Comparison of ENCODE assay signal across 19 cellular contexts in genomic region chr20:23093613-23094012, GRCh38. TPM values are rescaled to one million over a fixed set of nuclear protein-coding genes. Genes with fewer than 3 reads are reported as not detected.
DNase-seq lines count a peak whose midpoint lies in the region; ATAC-seq, FAIRE-seq and TF ChIP-seq lines count a peak whose summit lies in the region.
"Had no signal": no experiment of that assay in that cellular context is flagged by ENCODE, and none has a peak within 500 bp of the region (broad histone marks: within the 10 kb centered on the region; RNA-seq: fewer than 3 reads in every experiment).

No MANE protein-coding gene starts in this region.

- H3K9me3 ChIP-seq in HepG2 (ENCODE audit: low read length) = no peaks in the 10 kb centered on the region
- H3K9me3 ChIP-seq in right lobe of liver = no peaks in the 10 kb centered on the region
- H3K9me3 ChIP-seq in endothelial cell of umbilical vein (replicated peaks; ENCODE audit: control insufficient read depth, insufficient read depth, low read length) = no peaks in the 10 kb centered on the region
- H3K9me3 ChIP-seq in kidney (ENCODE audit: control insufficient read depth in 1 of 2, low read length in 2 of 2) = no peaks in the 10 kb centered on the region

- H3K9ac ChIP-seq in HepG2 (ENCODE audit: insufficient read depth, low read depth, low read length) = no peak overlapping the region
- H3K9ac ChIP-seq in endothelial cell of umbilical vein (replicated peaks; ENCODE audit: extremely low read depth, insufficient read depth, low read length) = no peak overlapping the region
- no peak overlapping the region for H3K9ac ChIP-seq in kidney (ENCODE audit: low read length in 2 of 2)

- no peak overlapping the region for H3K27ac ChIP-seq in HepG2 (ENCODE audit: extremely low read length, insufficient read depth, low read length)
- no peak overlapping the region for H3K27ac ChIP-seq in right lobe of liver
- no peak overlapping the region for H3K27ac ChIP-seq in endothelial cell of umbilical vein (ENCODE audit: insufficient read depth, low read depth, low read length)
- H3K27ac ChIP-seq in kidney (ENCODE audit: low read depth in 2 of 2, low read length in 2 of 2) = peak overlapping the region in 1 of 2 donors; percentile 74
- H3K27ac ChIP-seq: HL-60 had no signal

- peaks cover 7 to 8% of the 10 kb centered on the region in 2 donors for H3K27me3 Mint-ChIP-seq in stimulated activated naive B cell treated with anti-CD40 and anti-IgM and Interleukin-4, amounts not matched to agents 10 μg/mL and 1 μg/mL and 100 μg/mL, for 72 hours

- H3K36me3 ChIP-seq in HepG2 (replicated peaks in 1 of 2; ENCODE audit: control insufficient read depth in 1 of 2, insufficient read depth in 2 of 2, low read length in 2 of 2) = no peaks in the 10 kb centered on the region
- H3K36me3 ChIP-seq in right lobe of liver = no peaks in the 10 kb centered on the region
- no peaks in the 10 kb centered on the region for H3K36me3 ChIP-seq in endothelial cell of umbilical vein (ENCODE audit: control insufficient read depth in 2 of 2, extremely low read depth in 1 of 2, insufficient read depth in 2 of 2, low read length in 2 of 2)
- H3K36me3 ChIP-seq in kidney (ENCODE audit: control insufficient read depth in 1 of 2, insufficient read depth in 2 of 2, low read length in 2 of 2) = no peaks in the 10 kb centered on the region

- ATAC-seq in HepG2 = no peak
- no peak for ATAC-seq in right lobe of liver
- no peak for ATAC-seq in stimulated activated naive B cell treated with anti-CD40 and anti-IgM and Interleukin-4, amounts not matched to agents 10 μg/mL and 1 μg/mL and 100 μg/mL, for 72 hours (replicated peaks)
- no peak for ATAC-seq in GM19395 (IDR thresholded peaks at IDR 0.05; ENCODE audit: unreplicated experiment)
- ATAC-seq: CD8-positive, alpha-beta T cell; HCT116 had no signal

- no peaks in the 10 kb centered on the region for H3K79me2 ChIP-seq in HepG2 (ENCODE audit: insufficient read depth, low read length)
- H3K79me2 ChIP-seq in endothelial cell of umbilical vein (ENCODE audit: control insufficient read depth, insufficient read depth, low read length) = no peaks in the 10 kb centered on the region

- no peak overlapping the region for H3K4me3 Mint-ChIP-seq in stimulated activated naive B cell treated with anti-CD40 and anti-IgM and Interleukin-4, amounts not matched to agents 10 μg/mL and 1 μg/mL and 100 μg/mL, for 72 hours
- H3K4me3 Mint-ChIP-seq: CD14-positive monocyte; CD8-positive, alpha-beta T cell had no signal

- intact Hi-C loops in HepG2 (cut with micrococcal nuclease; ENCODE audit: unreplicated experiment) = no loop called here
- intact Hi-C loops in right lobe of liver (cut with DNase I) = no loop called here
- intact Hi-C loops in endothelial cell of umbilical vein (cut with micrococcal nuclease) = no loop called here
- intact Hi-C loops in kidney (cut with DNase I) = no loop called here

- H4K20me1 ChIP-seq in HepG2 (ENCODE audit: insufficient read depth, low read length) (no peaks in the 10 kb centered on the region), endothelial cell of umbilical vein (replicated peaks; ENCODE audit: control insufficient read depth, extremely low read depth, insufficient read depth, low read length) (no peaks in the 10 kb centered on the region)

- H3K27me3 ChIP-seq in HepG2 (ENCODE audit: control insufficient read depth in 1 of 2, insufficient read depth in 2 of 2, low read length in 2 of 2) (peaks cover 4 to 25% of the 10 kb centered on the region in 2 experiments; a peak in 3 of 5 replicates), right lobe of liver (no peaks in the 10 kb centered on the region), endothelial cell of umbilical vein (ENCODE audit: control insufficient read depth in 2 of 2, insufficient read depth in 2 of 2, low read length in 2 of 2) (no peaks in the 10 kb centered on the region)

- TF ChIP-seq CTCF in HepG2 (CRISPR knock-in tag; IDR thresholded peaks at IDR 0.05) (no peak), right lobe of liver (IDR thresholded peaks at IDR 0.05) (no peak), endothelial cell of umbilical vein (IDR thresholded peaks at IDR 0.05; ENCODE audit: extremely low read depth in 1 of 2, insufficient read depth in 1 of 2, low read depth in 1 of 2, low read length in 2 of 2) (no peak), kidney (IDR thresholded peaks at IDR 0.05; ENCODE audit: borderline replicate concordance, extremely low read depth, insufficient read depth) (no peak)

- CTCF ChIA-PET in HepG2 (lab: Yijun Ruan, JAX; ENCODE audit: low intra/inter-chr PET ratio, low total read pairs) = no interaction called here
- CTCF ChIA-PET in endothelial cell of umbilical vein (lab: Charles Lee) = no interaction called here

- no peaks in the 10 kb centered on the region for H3K36me3 Mint-ChIP-seq in stimulated activated naive B cell treated with anti-CD40 and anti-IgM and Interleukin-4, amounts not matched to agents 10 μg/mL and 1 μg/mL and 100 μg/mL, for 72 hours
- H3K36me3 Mint-ChIP-seq: CD14-positive monocyte; CD8-positive, alpha-beta T cell had no signal

- no peaks in the 10 kb centered on the region for H3K9me3 Mint-ChIP-seq in stimulated activated naive B cell treated with anti-CD40 and anti-IgM and Interleukin-4, amounts not matched to agents 10 μg/mL and 1 μg/mL and 100 μg/mL, for 72 hours
- H3K9me3 Mint-ChIP-seq: CD8-positive, alpha-beta T cell had no signal

- H3K4me1 ChIP-seq in HepG2 (ENCODE audit: insufficient read depth, low read length) (no peaks in the 10 kb centered on the region), right lobe of liver (no peaks in the 10 kb centered on the region), endothelial cell of umbilical vein (ENCODE audit: control insufficient read depth, extremely low read depth, insufficient read depth, low read length) (peaks cover 41% of the 10 kb centered on the region), kidney (ENCODE audit: control insufficient read depth in 1 of 2, insufficient read depth in 1 of 2, low read depth in 1 of 2, low read length in 2 of 2) (peaks cover 0 to 6% of the 10 kb centered on the region in 2 donors)

- no peak for DNase-seq in HepG2 (ENCODE audit: low spot score)
- DNase-seq in right lobe of liver = no peak
- DNase-seq in endothelial cell of umbilical vein (ENCODE audit: low read depth, low spot score) = no peak
- DNase-seq in kidney = peak; percentile 25
- no peak for DNase-seq in stimulated activated naive B cell treated with anti-CD40 and anti-IgM and Interleukin-4, amounts not matched to agents 10 μg/mL and 1 μg/mL and 100 μg/mL, for 72 hours
- no peak for DNase-seq in SHP77 (lab: John Stamatoyannopoulos, UW)
- DNase-seq in DMS 273 treated with DMSO at 0.1 percent for 48 hours (lab: John Stamatoyannopoulos, UW) = no peak
- DNase-seq: CD8-positive, alpha-beta T cell; COR-L47; GF-D8 had no signal

- no peak overlapping the region for H3K4me2 ChIP-seq in HepG2 (ENCODE audit: low read depth, low read length)
- H3K4me2 ChIP-seq in endothelial cell of umbilical vein (ENCODE audit: insufficient read depth, low read length) = no peak overlapping the region

- BruUV-seq in HepG2 (replicated peaks; lab: Mats Ljungman, UMichigan) = no TSS peak
- no TSS peak for BruUV-seq in endothelial cell of umbilical vein (replicated peaks; lab: Mats Ljungman, UMichigan)

- peaks cover 6 to 7% of the 10 kb centered on the region in 2 donors for H3K4me1 Mint-ChIP-seq in stimulated activated naive B cell treated with anti-CD40 and anti-IgM and Interleukin-4, amounts not matched to agents 10 μg/mL and 1 μg/mL and 100 μg/mL, for 72 hours

- POLR2A ChIA-PET in HepG2 (lab: Yijun Ruan, JAX) (no interaction called here), endothelial cell of umbilical vein (lab: Charles Lee) (interaction anchor here (1.3 kb wide), 1 partner anchor 10 kb away, joined by 6 read pairs; no protein-coding TSS in a partner anchor)

- TF ChIP-seq EP300 in HepG2 (IDR thresholded peaks at IDR 0.05; ENCODE audit: low read depth in 2 of 2, low read length in 2 of 2) (no peak), HepG2 (CRISPR knock-in tag; IDR thresholded peaks at IDR 0.05; ENCODE audit: borderline replicate concordance) (no peak)

- in situ Hi-C loops in HepG2 (cut with HindIII; ENCODE audit: extremely low pct_ligation_motif_present, low pct_unique_long_range_greater_than_20kb) = no loop called here

- 11% methylated on average over 3 of the region's 3 CpGs for WGBS in HepG2 (ENCODE audit: low lambda C conversion rate)
- WGBS in right lobe of liver (ENCODE audit: insufficient coverage, low coverage, low lambda C conversion rate, missing lambda C conversion rate) = 0% methylated on average over 1 of the region's 3 CpGs

- peak overlapping the region; percentile 56 for H3K27ac Mint-ChIP-seq in stimulated activated naive B cell treated with anti-CD40 and anti-IgM and Interleukin-4, amounts not matched to agents 10 μg/mL and 1 μg/mL and 100 μg/mL, for 72 hours
- H3K27ac Mint-ChIP-seq: CD14-positive monocyte; CD8-positive, alpha-beta T cell had no signal

- H2AFZ ChIP-seq in HepG2 (ENCODE audit: low read length) (no peak overlapping the region), endothelial cell of umbilical vein (ENCODE audit: low read depth, low read length) (no peak overlapping the region)

- no peak overlapping the region for H3K4me3 ChIP-seq in HepG2 (replicated peaks in 1 of 3; ENCODE audit: insufficient read depth in 1 of 3, low read depth in 2 of 3, low read length in 3 of 3)
- H3K4me3 ChIP-seq in right lobe of liver = no peak overlapping the region
- H3K4me3 ChIP-seq in endothelial cell of umbilical vein (replicated peaks in 1 of 3; ENCODE audit: insufficient read depth in 1 of 3, low read depth in 1 of 3, low read length in 3 of 3) = no peak overlapping the region
- H3K4me3 ChIP-seq in kidney (ENCODE audit: low read length in 2 of 2) = no peak overlapping the region

- dilution Hi-C loops in endothelial cell of umbilical vein (cut with MboI; ENCODE audit: extremely low pct_ligation_motif_present, low sequenced_read_pairs) = no loop called here

- FAIRE-seq in HepG2 (lab: Jason Lieb, UNC) (no peak), endothelial cell of umbilical vein (lab: Jason Lieb, UNC) (peak; percentile 52), kidney (lab: Jason Lieb, UNC) (no peak)
- FAIRE-seq: D721Med, GM19239, H54 had no signal

- TF ChIP-seq RAD21 in HepG2 (CRISPR knock-in tag; IDR thresholded peaks at IDR 0.05) = no peak

- TF ChIP-seq POLR2A in HepG2 (IDR thresholded peaks at IDR 0.05; ENCODE audit: insufficient read depth in 1 of 2, low read depth in 2 of 2, low read length in 2 of 2) (no peak), right lobe of liver (IDR thresholded peaks at IDR 0.05) (no peak), endothelial cell of umbilical vein (IDR thresholded peaks at IDR 0.05; ENCODE audit: low read depth, low read length) (no peak)

- H3K9me1 ChIP-seq in endothelial cell of umbilical vein (replicated peaks; ENCODE audit: control insufficient read depth, extremely low read depth, insufficient read depth, low read length) = no peaks in the 10 kb centered on the region

RNA-seq across cellular contexts. Expression of gene CD93, which starts 7.5 kb away (rescaled TPM):
- total RNA-seq in HepG2 (2016; rRNA removed; fragmentation: Illumina TruSeq; extraction: Trizol) = not detected in 2 replicates
- not detected in 2 replicates for total RNA-seq in HepG2 (2016; cell fraction: cytosol; rRNA removed; fragmentation: Illumina TruSeq; extraction: Trizol; ENCODE audit: low read depth)
- total RNA-seq in HepG2 (2016; cell fraction: insoluble cytoplasmic fraction; rRNA removed; fragmentation: Illumina TruSeq; extraction: Trizol) = not detected in 2 replicates
- not detected in 2 replicates for total RNA-seq in HepG2 (2016; cell fraction: membrane; rRNA removed; fragmentation: Illumina TruSeq; extraction: Trizol)
- total RNA-seq in HepG2 (2016; cell fraction: nucleus; rRNA removed; fragmentation: Illumina TruSeq; extraction: Trizol) = not detected in 2 replicates
- not detected in 2 replicates for polyA plus RNA-seq in HepG2 (2011; rRNA removed)
- 0.01 TPM in 2 replicates for polyA plus RNA-seq in HepG2 (2011; cell fraction: cytosol; rRNA removed)
- not detected in 2 replicates for polyA plus RNA-seq in HepG2 (2011; cell fraction: nucleus; rRNA removed)
- not detected in 2 replicates for polyA plus RNA-seq in HepG2 (2012)
- not detected in 2 replicates for polyA plus RNA-seq in HepG2 (2016; cell fraction: cytosol; fragmentation: Illumina TruSeq; extraction: Trizol; ENCODE audit: low read depth)
- polyA plus RNA-seq in HepG2 (2016; cell fraction: insoluble cytoplasmic fraction; fragmentation: Illumina TruSeq; extraction: Trizol; ENCODE audit: low read depth) = not detected in 2 replicates
- not detected in 2 replicates for polyA plus RNA-seq in HepG2 (2016; cell fraction: membrane; fragmentation: Illumina TruSeq; extraction: Trizol; ENCODE audit: low read depth)
- not detected in 2 replicates for polyA plus RNA-seq in HepG2 (2016; cell fraction: nucleus; fragmentation: Illumina TruSeq; extraction: Trizol; ENCODE audit: insufficient read depth, low read depth)
- polyA minus RNA-seq in HepG2 (2011; rRNA and poly(A)+ RNA removed; ENCODE audit: low replicate concordance) = not detected in 2 replicates
- not detected in 2 replicates for polyA minus RNA-seq in HepG2 (2011; cell fraction: cytosol; rRNA and poly(A)+ RNA removed)
- polyA minus RNA-seq in HepG2 (2011; cell fraction: nucleus; rRNA and poly(A)+ RNA removed) = not detected in 2 replicates
- total RNA-seq in right lobe of liver = 10 to 100 TPM in 2 of 6 experiments, 1 to 10 TPM in 4; 3.9 to 21.5 (median 9.2) TPM
- 346 and 413 TPM in 2 replicates for total RNA-seq in endothelial cell of umbilical vein
- 180 and 182 TPM in 2 replicates for polyA plus RNA-seq in endothelial cell of umbilical vein
- 161 TPM in 2 replicates for polyA plus RNA-seq in endothelial cell of umbilical vein (2011; cell fraction: cytosol; rRNA removed)
- polyA plus RNA-seq in endothelial cell of umbilical vein (2011; cell fraction: nucleus; rRNA removed) = 223 and 228 TPM in 2 replicates
- 238 and 281 TPM in 2 replicates for polyA plus RNA-seq in endothelial cell of umbilical vein (2012)
- 380 and 445 TPM in 2 replicates for polyA minus RNA-seq in endothelial cell of umbilical vein
- polyA minus RNA-seq in endothelial cell of umbilical vein (2011; cell fraction: cytosol; rRNA and poly(A)+ RNA removed) = not detected
- 156 and 158 TPM in 2 replicates for polyA minus RNA-seq in endothelial cell of umbilical vein (2011; cell fraction: nucleus; rRNA and poly(A)+ RNA removed)
- total RNA-seq in kidney = 104 TPM
- polyA plus RNA-seq in kidney (ENCODE audit: insufficient read depth, low read depth, low replicate concordance) = 9.9 TPM
- polyA plus RNA-seq: BJ had no signal

RNA-seq across cellular contexts. Expression of gene THBD, which starts 44.1 kb away (rescaled TPM):
- total RNA-seq in HepG2 (2016; rRNA removed; fragmentation: Illumina TruSeq; extraction: Trizol) (not detected in 2 replicates), right lobe of liver (10 to 100 TPM in 2 of 6 experiments, 1 to 10 TPM in 4; 1.4 to 15.6 (median 4.9) TPM), endothelial cell of umbilical vein (20.3 and 28.0 TPM in 2 replicates), kidney (48.1 TPM)
- total RNA-seq in HepG2 (2016; cell fraction: cytosol; rRNA removed; fragmentation: Illumina TruSeq; extraction: Trizol; ENCODE audit: low read depth) = not detected in 2 replicates
- total RNA-seq in HepG2 (2016; cell fraction: insoluble cytoplasmic fraction; rRNA removed; fragmentation: Illumina TruSeq; extraction: Trizol) = not detected in 2 replicates
- total RNA-seq in HepG2 (2016; cell fraction: membrane; rRNA removed; fragmentation: Illumina TruSeq; extraction: Trizol) = not detected in 2 replicates
- not detected in 2 replicates for total RNA-seq in HepG2 (2016; cell fraction: nucleus; rRNA removed; fragmentation: Illumina TruSeq; extraction: Trizol)
- polyA plus RNA-seq in HepG2 (2011; rRNA removed) (0.03 TPM in 1 of 2 replicates, not detected in the other), endothelial cell of umbilical vein (17.1 and 25.3 TPM in 2 replicates), kidney (ENCODE audit: insufficient read depth, low read depth, low replicate concordance) (9.7 TPM)
- not detected in 2 replicates for polyA plus RNA-seq in HepG2 (2011; cell fraction: cytosol; rRNA removed)
- polyA plus RNA-seq in HepG2 (2011; cell fraction: nucleus; rRNA removed) = not detected in 2 replicates
- polyA plus RNA-seq in HepG2 (2012) = not detected in 2 replicates
- polyA plus RNA-seq in HepG2 (2016; cell fraction: cytosol; fragmentation: Illumina TruSeq; extraction: Trizol; ENCODE audit: low read depth) = not detected in 2 replicates
- polyA plus RNA-seq in HepG2 (2016; cell fraction: insoluble cytoplasmic fraction; fragmentation: Illumina TruSeq; extraction: Trizol; ENCODE audit: low read depth) = not detected in 2 replicates
- not detected in 2 replicates for polyA plus RNA-seq in HepG2 (2016; cell fraction: membrane; fragmentation: Illumina TruSeq; extraction: Trizol; ENCODE audit: low read depth)
- polyA plus RNA-seq in HepG2 (2016; cell fraction: nucleus; fragmentation: Illumina TruSeq; extraction: Trizol; ENCODE audit: insufficient read depth, low read depth) = not detected in 2 replicates
- 0.12 TPM in 1 of 2 replicates, not detected in the other for polyA minus RNA-seq in HepG2 (2011; rRNA and poly(A)+ RNA removed; ENCODE audit: low replicate concordance)
- polyA minus RNA-seq in HepG2 (2011; cell fraction: cytosol; rRNA and poly(A)+ RNA removed) = not detected in 2 replicates
- not detected in 2 replicates for polyA minus RNA-seq in HepG2 (2011; cell fraction: nucleus; rRNA and poly(A)+ RNA removed)
- polyA plus RNA-seq in endothelial cell of umbilical vein (2011; cell fraction: cytosol; rRNA removed) = 6.9 and 8.9 TPM in 2 replicates
- polyA plus RNA-seq in endothelial cell of umbilical vein (2011; cell fraction: nucleus; rRNA removed) = 8.1 and 8.4 TPM in 2 replicates
- 7.2 and 9.7 TPM in 2 replicates for polyA plus RNA-seq in endothelial cell of umbilical vein (2012)
- 11.0 and 11.7 TPM in 2 replicates for polyA minus RNA-seq in endothelial cell of umbilical vein
- not detected for polyA minus RNA-seq in endothelial cell of umbilical vein (2011; cell fraction: cytosol; rRNA and poly(A)+ RNA removed)
- 5.9 and 8.9 TPM in 2 replicates for polyA minus RNA-seq in endothelial cell of umbilical vein (2011; cell fraction: nucleus; rRNA and poly(A)+ RNA removed)
- total RNA-seq: A673 had no signal

RNA-seq across cellular contexts. Expression of gene SSTR4, which starts 58.5 kb away (rescaled TPM):
- not detected in 2 replicates for total RNA-seq in HepG2 (2016; rRNA removed; fragmentation: Illumina TruSeq; extraction: Trizol)
- not detected in 2 replicates for total RNA-seq in HepG2 (2016; cell fraction: cytosol; rRNA removed; fragmentation: Illumina TruSeq; extraction: Trizol; ENCODE audit: low read depth)
- total RNA-seq in HepG2 (2016; cell fraction: insoluble cytoplasmic fraction; rRNA removed; fragmentation: Illumina TruSeq; extraction: Trizol) = not detected in 2 replicates
- not detected in 2 replicates for total RNA-seq in HepG2 (2016; cell fraction: membrane; rRNA removed; fragmentation: Illumina TruSeq; extraction: Trizol)
- total RNA-seq in HepG2 (2016; cell fraction: nucleus; rRNA removed; fragmentation: Illumina TruSeq; extraction: Trizol) = not detected in 2 replicates
- not detected in 2 replicates for polyA plus RNA-seq in HepG2 (2011; rRNA removed)
- polyA plus RNA-seq in HepG2 (2011; cell fraction: cytosol; rRNA removed) = not detected in 2 replicates
- not detected in 2 replicates for polyA plus RNA-seq in HepG2 (2011; cell fraction: nucleus; rRNA removed)
- polyA plus RNA-seq in HepG2 (2012) = not detected in 2 replicates
- polyA plus RNA-seq in HepG2 (2016; cell fraction: cytosol; fragmentation: Illumina TruSeq; extraction: Trizol; ENCODE audit: low read depth) = not detected in 2 replicates
- not detected in 2 replicates for polyA plus RNA-seq in HepG2 (2016; cell fraction: insoluble cytoplasmic fraction; fragmentation: Illumina TruSeq; extraction: Trizol; ENCODE audit: low read depth)
- polyA plus RNA-seq in HepG2 (2016; cell fraction: membrane; fragmentation: Illumina TruSeq; extraction: Trizol; ENCODE audit: low read depth) = not detected in 2 replicates
- polyA plus RNA-seq in HepG2 (2016; cell fraction: nucleus; fragmentation: Illumina TruSeq; extraction: Trizol; ENCODE audit: insufficient read depth, low read depth) = not detected in 2 replicates
- not detected in 2 replicates for polyA minus RNA-seq in HepG2 (2011; rRNA and poly(A)+ RNA removed; ENCODE audit: low replicate concordance)
- polyA minus RNA-seq in HepG2 (2011; cell fraction: cytosol; rRNA and poly(A)+ RNA removed) = not detected in 2 replicates
- not detected in 2 replicates for polyA minus RNA-seq in HepG2 (2011; cell fraction: nucleus; rRNA and poly(A)+ RNA removed)
- total RNA-seq in right lobe of liver = not detected
- total RNA-seq in endothelial cell of umbilical vein = not detected in 2 replicates
- polyA plus RNA-seq in endothelial cell of umbilical vein = not detected in 2 replicates
- polyA plus RNA-seq in endothelial cell of umbilical vein (2011; cell fraction: cytosol; rRNA removed) = not detected in 2 replicates
- not detected in 2 replicates for polyA plus RNA-seq in endothelial cell of umbilical vein (2011; cell fraction: nucleus; rRNA removed)
- not detected in 2 replicates for polyA plus RNA-seq in endothelial cell of umbilical vein (2012)
- polyA minus RNA-seq in endothelial cell of umbilical vein = not detected in 2 replicates
- not detected for polyA minus RNA-seq in endothelial cell of umbilical vein (2011; cell fraction: cytosol; rRNA and poly(A)+ RNA removed)
- polyA minus RNA-seq in endothelial cell of umbilical vein (2011; cell fraction: nucleus; rRNA and poly(A)+ RNA removed) = not detected in 2 replicates
- total RNA-seq in kidney = not detected
- polyA plus RNA-seq in kidney (ENCODE audit: insufficient read depth, low read depth, low replicate concordance) = not detected
- total RNA-seq: A673; CD8-positive, alpha-beta T cell had no signal
- polyA plus RNA-seq: BJ, CD14-positive monocyte had no signal

Comparison
In these comparisons a context has a peak if more than half of its experiments do, and no peak if none do; other contexts are left out.
1. RNA of gene CD93, which starts 7.5 kb away (total RNA-seq): 346 to 413 TPM in endothelial cell of umbilical vein, 104 TPM in kidney (single experiment) and 3.9 to 21.5 TPM in right lobe of liver; not detected in HepG2; every median in the first group is over 4 times any median in the second.